ENCODE assay signal across 2 cellular contexts in genomic region chrX:150329282-150329681, GRCh38.
TF ChIP-seq lines count a peak whose summit lies in the region.

No MANE protein-coding gene starts in this region.

TF ChIP-seq in GM23338, 12 proteins besides CTCF, POLR2A, EP300 and RAD21 (continued from another document):
- TF ChIP-seq, protein P1, sequence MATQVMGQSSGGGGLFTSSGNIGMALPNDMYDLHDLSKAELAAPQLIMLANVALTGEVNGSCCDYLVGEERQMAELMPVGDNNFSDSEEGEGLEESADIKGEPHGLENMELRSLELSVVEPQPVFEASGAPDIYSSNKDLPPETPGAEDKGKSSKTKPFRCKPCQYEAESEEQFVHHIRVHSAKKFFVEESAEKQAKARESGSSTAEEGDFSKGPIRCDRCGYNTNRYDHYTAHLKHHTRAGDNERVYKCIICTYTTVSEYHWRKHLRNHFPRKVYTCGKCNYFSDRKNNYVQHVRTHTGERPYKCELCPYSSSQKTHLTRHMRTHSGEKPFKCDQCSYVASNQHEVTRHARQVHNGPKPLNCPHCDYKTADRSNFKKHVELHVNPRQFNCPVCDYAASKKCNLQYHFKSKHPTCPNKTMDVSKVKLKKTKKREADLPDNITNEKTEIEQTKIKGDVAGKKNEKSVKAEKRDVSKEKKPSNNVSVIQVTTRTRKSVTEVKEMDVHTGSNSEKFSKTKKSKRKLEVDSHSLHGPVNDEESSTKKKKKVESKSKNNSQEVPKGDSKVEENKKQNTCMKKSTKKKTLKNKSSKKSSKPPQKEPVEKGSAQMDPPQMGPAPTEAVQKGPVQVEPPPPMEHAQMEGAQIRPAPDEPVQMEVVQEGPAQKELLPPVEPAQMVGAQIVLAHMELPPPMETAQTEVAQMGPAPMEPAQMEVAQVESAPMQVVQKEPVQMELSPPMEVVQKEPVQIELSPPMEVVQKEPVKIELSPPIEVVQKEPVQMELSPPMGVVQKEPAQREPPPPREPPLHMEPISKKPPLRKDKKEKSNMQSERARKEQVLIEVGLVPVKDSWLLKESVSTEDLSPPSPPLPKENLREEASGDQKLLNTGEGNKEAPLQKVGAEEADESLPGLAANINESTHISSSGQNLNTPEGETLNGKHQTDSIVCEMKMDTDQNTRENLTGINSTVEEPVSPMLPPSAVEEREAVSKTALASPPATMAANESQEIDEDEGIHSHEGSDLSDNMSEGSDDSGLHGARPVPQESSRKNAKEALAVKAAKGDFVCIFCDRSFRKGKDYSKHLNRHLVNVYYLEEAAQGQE (IDR thresholded peaks at IDR 0.05; ENCODE audit: unreplicated experiment), result no peak
- no peak for TF ChIP-seq ZNF462 (CRISPR knock-in tag; IDR thresholded peaks at IDR 0.05)
- no peak for TF ChIP-seq ZNF331 (CRISPR knock-in tag; IDR thresholded peaks at IDR 0.05; ENCODE audit: low read depth)
- TF ChIP-seq POLR2AphosphoS5 (IDR thresholded peaks at IDR 0.05; ENCODE audit: low read depth), result no peak
- TF ChIP-seq JUNB (IDR thresholded peaks at IDR 0.05; ENCODE audit: unreplicated experiment), result no peak
- no peak for TF ChIP-seq CREB1 (CRISPR knock-in tag; IDR thresholded peaks at IDR 0.05; ENCODE audit: low read depth)
- no peak for TF ChIP-seq EZH2phosphoT487 (IDR thresholded peaks at IDR 0.05; ENCODE audit: unreplicated experiment)
- no peak for TF ChIP-seq EZH2 (IDR thresholded peaks at IDR 0.05; ENCODE audit: low read depth, unreplicated experiment)

TF ChIP-seq in WTC11, 78 proteins besides CTCF, POLR2A, EP300 and RAD21 (continued from another document):
- TF ChIP-seq, protein P2, sequence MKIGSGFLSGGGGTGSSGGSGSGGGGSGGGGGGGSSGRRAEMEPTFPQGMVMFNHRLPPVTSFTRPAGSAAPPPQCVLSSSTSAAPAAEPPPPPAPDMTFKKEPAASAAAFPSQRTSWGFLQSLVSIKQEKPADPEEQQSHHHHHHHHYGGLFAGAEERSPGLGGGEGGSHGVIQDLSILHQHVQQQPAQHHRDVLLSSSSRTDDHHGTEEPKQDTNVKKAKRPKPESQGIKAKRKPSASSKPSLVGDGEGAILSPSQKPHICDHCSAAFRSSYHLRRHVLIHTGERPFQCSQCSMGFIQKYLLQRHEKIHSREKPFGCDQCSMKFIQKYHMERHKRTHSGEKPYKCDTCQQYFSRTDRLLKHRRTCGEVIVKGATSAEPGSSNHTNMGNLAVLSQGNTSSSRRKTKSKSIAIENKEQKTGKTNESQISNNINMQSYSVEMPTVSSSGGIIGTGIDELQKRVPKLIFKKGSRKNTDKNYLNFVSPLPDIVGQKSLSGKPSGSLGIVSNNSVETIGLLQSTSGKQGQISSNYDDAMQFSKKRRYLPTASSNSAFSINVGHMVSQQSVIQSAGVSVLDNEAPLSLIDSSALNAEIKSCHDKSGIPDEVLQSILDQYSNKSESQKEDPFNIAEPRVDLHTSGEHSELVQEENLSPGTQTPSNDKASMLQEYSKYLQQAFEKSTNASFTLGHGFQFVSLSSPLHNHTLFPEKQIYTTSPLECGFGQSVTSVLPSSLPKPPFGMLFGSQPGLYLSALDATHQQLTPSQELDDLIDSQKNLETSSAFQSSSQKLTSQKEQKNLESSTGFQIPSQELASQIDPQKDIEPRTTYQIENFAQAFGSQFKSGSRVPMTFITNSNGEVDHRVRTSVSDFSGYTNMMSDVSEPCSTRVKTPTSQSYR (CRISPR knock-in tag; IDR thresholded peaks at IDR 0.05), result no peak
- no peak for TF ChIP-seq CBFB (CRISPR knock-in tag; IDR thresholded peaks at IDR 0.05; ENCODE audit: low read depth)
- no peak for TF ChIP-seq SMAD3 (CRISPR knock-in tag; IDR thresholded peaks at IDR 0.05; ENCODE audit: borderline replicate concordance)
- no peak for TF ChIP-seq ZNF396 (CRISPR knock-in tag; IDR thresholded peaks at IDR 0.05; ENCODE audit: borderline replicate concordance)
- no peak for TF ChIP-seq RELA (CRISPR knock-in tag; IDR thresholded peaks at IDR 0.05; ENCODE audit: borderline replicate concordance)
- no peak for TF ChIP-seq OVOL2 (CRISPR knock-in tag; IDR thresholded peaks at IDR 0.05; ENCODE audit: borderline replicate concordance)
